In the genomic region with DNA sequence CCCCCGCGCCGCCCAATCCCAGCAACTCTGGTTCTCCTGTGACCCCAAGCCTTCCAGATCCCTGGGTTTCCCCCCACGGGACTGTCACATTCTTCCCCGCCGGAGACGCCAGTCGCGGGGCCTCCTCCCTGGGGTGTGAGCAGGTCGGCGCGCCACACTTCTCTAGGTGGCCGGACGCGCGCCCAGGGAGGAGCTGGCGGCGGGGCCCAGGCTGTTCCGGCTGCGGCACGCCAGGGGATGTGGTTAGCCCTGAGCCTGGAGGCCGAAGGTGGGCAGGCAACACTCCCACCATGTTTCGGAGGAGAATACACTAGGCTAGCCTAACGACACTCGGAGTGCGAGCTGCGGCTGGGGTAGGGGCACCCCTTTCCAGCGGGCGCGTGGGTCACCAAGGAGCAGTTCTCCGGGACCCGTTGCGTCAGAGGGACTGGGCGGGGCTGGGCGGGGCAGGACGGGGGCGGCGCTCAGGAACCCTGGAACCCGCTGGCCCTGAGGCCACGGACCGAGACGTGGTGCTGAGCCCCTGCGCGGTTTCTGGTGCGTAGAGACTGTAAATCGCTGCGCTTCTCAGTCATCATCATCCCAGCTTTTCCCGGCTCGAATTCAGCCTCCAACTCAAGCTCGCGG, we compare ENCODE assay signal across 10 cellular contexts. TPM values are rescaled to one million over a fixed set of nuclear protein-coding genes. Genes with fewer than 3 reads are reported as not detected.
DNase-seq lines count a peak whose midpoint lies in the region; ATAC-seq and TF ChIP-seq lines count a peak whose summit lies in the region.
"Had no signal": no experiment of that assay in that cellular context is flagged by ENCODE, and none has a peak within 500 bp of the region (broad histone marks: within the 10 kb centered on the region; RNA-seq: fewer than 3 reads in every experiment).

Gene SLC27A6, plus strand, starts transcription at position 478 of the 627 bp plus-strand sequence. CDS start 650 bp downstream, outside the sequence.

- no peaks in the 10 kb centered on the region; the same call in 1 of the 2 replicates for H3K27me3 ChIP-seq in BJ (ENCODE audit: control insufficient read depth, insufficient read depth, low read length)
- H3K27me3 ChIP-seq: right lobe of liver had no signal

- peaks cover 18% of the 10 kb centered on the region for H3K36me3 Mint-ChIP-seq in mesothelial cell of epicardium

- no peak for TF ChIP-seq CTCF in BJ (IDR thresholded peaks at IDR 0.05; ENCODE audit: insufficient read depth, low read depth, low read length)
- TF ChIP-seq CTCF in mesothelial cell of epicardium (IDR thresholded peaks at IDR 0.05; ENCODE audit: unreplicated experiment): no peak

- DNase-seq in BJ (ENCODE audit: low read depth) (no peak), Kasumi-1 (lab: John Stamatoyannopoulos, UW) (peak; percentile 6 to 23), ecto neural progenitor cell (ENCODE audit: low spot score) (peak; percentile 73), mesothelial cell of epicardium (ENCODE audit: low spot score in 2 of 2, unreplicated experiment in 2 of 2) (peak; percentile 40 to 63), NCI-H1694 (lab: John Stamatoyannopoulos, UW) (no peak)
- DNase-seq: activated naive CD4-positive, alpha-beta T cell treated with anti-CD3 and anti-CD28 coated beads, Interleukin-2, amount 50 U/mL, for 16 hours; right lobe of liver had no signal

- peak within 1 kb of the TSS; percentile 83 for H3K4me3 Mint-ChIP-seq in mesothelial cell of epicardium

- peak within 1 kb of the TSS; percentile 86 for H3K27ac Mint-ChIP-seq in mesothelial cell of epicardium

- no peaks in the 10 kb centered on the region for H3K36me3 ChIP-seq in BJ (ENCODE audit: control insufficient read depth, insufficient read depth, low read length)
- H3K36me3 ChIP-seq: right lobe of liver had no signal

- no peak for ATAC-seq in GM19455 (IDR thresholded peaks at IDR 0.05; ENCODE audit: unreplicated experiment)
- ATAC-seq in GM21528 (IDR thresholded peaks at IDR 0.05; ENCODE audit: low FRiP score, unreplicated experiment): no peak
- ATAC-seq in HG02588 (IDR thresholded peaks at IDR 0.05; ENCODE audit: unreplicated experiment): no peak

- CTCF ChIA-PET in BJ (lab: Yijun Ruan, JAX): no interaction called here

- peaks cover 25% of the 10 kb centered on the region for H3K9me3 Mint-ChIP-seq in mesothelial cell of epicardium

- H3K27me3 Mint-ChIP-seq in mesothelial cell of epicardium (ENCODE audit: low read depth): no peaks in the 10 kb centered on the region

- POLR2A ChIA-PET in BJ (lab: Charles Lee): no interaction called here

- H3K4me3 ChIP-seq in BJ (ENCODE audit: low read depth, low read length): peak within 1 kb of the TSS; percentile 19

- peaks cover 22% of the 10 kb centered on the region for H3K4me1 Mint-ChIP-seq in mesothelial cell of epicardium

RNA-seq across cellular contexts. Expression of gene SLC27A6, which starts in this region (rescaled TPM):
- polyA plus RNA-seq in BJ (2011; rRNA removed): 0.06 and 0.10 TPM in 2 replicates
- polyA minus RNA-seq in BJ (2011; rRNA and poly(A)+ RNA removed): 0.10 and 0.38 TPM in 2 replicates
- 26.3 to 30.0 TPM (median 28.4 TPM) in 3 replicates for total RNA-seq in mesothelial cell of epicardium
- total RNA-seq: right lobe of liver had no signal

Comparison
In these comparisons a context has a peak if more than half of its experiments do, and no peak if none do; other contexts are left out.
1. DNase-seq: peak in Kasumi-1 (2 of 2), ecto neural progenitor cell (single experiment) and mesothelial cell of epicardium (2 of 2); none in BJ (single experiment) and NCI-H1694 (single experiment).